1 cellular context compared by ENCODE assay signal in genomic region chr5:148687427-148687826, GRCh38.
TF ChIP-seq lines count a peak whose summit lies in the region.

No MANE protein-coding gene starts in this region.

TF ChIP-seq in K562, 482 proteins besides CTCF, POLR2A, EP300 and RAD21 (continued from another document and continues in another):
- TF ChIP-seq, protein P1, sequence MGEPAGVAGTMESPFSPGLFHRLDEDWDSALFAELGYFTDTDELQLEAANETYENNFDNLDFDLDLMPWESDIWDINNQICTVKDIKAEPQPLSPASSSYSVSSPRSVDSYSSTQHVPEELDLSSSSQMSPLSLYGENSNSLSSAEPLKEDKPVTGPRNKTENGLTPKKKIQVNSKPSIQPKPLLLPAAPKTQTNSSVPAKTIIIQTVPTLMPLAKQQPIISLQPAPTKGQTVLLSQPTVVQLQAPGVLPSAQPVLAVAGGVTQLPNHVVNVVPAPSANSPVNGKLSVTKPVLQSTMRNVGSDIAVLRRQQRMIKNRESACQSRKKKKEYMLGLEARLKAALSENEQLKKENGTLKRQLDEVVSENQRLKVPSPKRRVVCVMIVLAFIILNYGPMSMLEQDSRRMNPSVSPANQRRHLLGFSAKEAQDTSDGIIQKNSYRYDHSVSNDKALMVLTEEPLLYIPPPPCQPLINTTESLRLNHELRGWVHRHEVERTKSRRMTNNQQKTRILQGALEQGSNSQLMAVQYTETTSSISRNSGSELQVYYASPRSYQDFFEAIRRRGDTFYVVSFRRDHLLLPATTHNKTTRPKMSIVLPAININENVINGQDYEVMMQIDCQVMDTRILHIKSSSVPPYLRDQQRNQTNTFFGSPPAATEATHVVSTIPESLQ (CRISPR knock-in tag; IDR thresholded peaks at IDR 0.05) = no peak
- TF ChIP-seq E4F1 (CRISPR knock-in tag; IDR thresholded peaks at IDR 0.05; ENCODE audit: borderline replicate concordance) = no peak
- peak; percentile 20 for TF ChIP-seq MEIS2 (IDR thresholded peaks at IDR 0.05; ENCODE audit: partially characterized antibody)
- TF ChIP-seq HNRNPK (IDR thresholded peaks at IDR 0.05; ENCODE audit: low read depth, low read length, poor library complexity, severe bottlenecking) = no peak
- no peak for TF ChIP-seq SETDB1 (IDR thresholded peaks at IDR 0.05; ENCODE audit: low read length)
- 0 out of 2 replicates have a peak, but pooled peaks have one; percentile 19 for TF ChIP-seq CXXC5 (CRISPR knock-in tag; IDR thresholded peaks at IDR 0.05)
- TF ChIP-seq ZC3H11A (IDR thresholded peaks at IDR 0.05; ENCODE audit: low read depth, low read length) = no peak
- TF ChIP-seq, protein P2, sequence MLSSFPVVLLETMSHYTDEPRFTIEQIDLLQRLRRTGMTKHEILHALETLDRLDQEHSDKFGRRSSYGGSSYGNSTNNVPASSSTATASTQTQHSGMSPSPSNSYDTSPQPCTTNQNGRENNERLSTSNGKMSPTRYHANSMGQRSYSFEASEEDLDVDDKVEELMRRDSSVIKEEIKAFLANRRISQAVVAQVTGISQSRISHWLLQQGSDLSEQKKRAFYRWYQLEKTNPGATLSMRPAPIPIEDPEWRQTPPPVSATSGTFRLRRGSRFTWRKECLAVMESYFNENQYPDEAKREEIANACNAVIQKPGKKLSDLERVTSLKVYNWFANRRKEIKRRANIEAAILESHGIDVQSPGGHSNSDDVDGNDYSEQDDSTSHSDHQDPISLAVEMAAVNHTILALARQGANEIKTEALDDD (IDR thresholded peaks at IDR 0.05) = peak; percentile 47; the same call in 1 of the 2 replicates
- peak; percentile 59 for TF ChIP-seq MAFG (tag; conservative IDR thresholded peaks at IDR 0.05)
- TF ChIP-seq ELF2 (CRISPR knock-in tag; IDR thresholded peaks at IDR 0.05) = no peak
- no peak for TF ChIP-seq PBX2 (CRISPR knock-in tag; IDR thresholded peaks at IDR 0.05; ENCODE audit: low read depth)
- 0 out of 2 replicates have a peak, but pooled peaks have one; percentile 21 for TF ChIP-seq PBX2 (tag; conservative IDR thresholded peaks at IDR 0.05; ENCODE audit: low read depth)
- TF ChIP-seq IFI16 (CRISPR knock-in tag; IDR thresholded peaks at IDR 0.05) = no peak
- TF ChIP-seq CC2D1A (IDR thresholded peaks at IDR 0.05) = peak; percentile 84
- 0 out of 4 replicates have a peak, but pooled peaks of 1 of the 2 experiments have one; percentile 14 for TF ChIP-seq MNT (conservative IDR thresholded peaks at IDR 0.05)
- TF ChIP-seq, protein P3, sequence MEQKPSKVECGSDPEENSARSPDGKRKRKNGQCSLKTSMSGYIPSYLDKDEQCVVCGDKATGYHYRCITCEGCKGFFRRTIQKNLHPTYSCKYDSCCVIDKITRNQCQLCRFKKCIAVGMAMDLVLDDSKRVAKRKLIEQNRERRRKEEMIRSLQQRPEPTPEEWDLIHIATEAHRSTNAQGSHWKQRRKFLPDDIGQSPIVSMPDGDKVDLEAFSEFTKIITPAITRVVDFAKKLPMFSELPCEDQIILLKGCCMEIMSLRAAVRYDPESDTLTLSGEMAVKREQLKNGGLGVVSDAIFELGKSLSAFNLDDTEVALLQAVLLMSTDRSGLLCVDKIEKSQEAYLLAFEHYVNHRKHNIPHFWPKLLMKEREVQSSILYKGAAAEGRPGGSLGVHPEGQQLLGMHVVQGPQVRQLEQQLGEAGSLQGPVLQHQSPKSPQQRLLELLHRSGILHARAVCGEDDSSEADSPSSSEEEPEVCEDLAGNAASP (IDR thresholded peaks at IDR 0.05) = no peak
- TF ChIP-seq KLF16 (IDR thresholded peaks at IDR 0.05) = peak; percentile 69
- TF ChIP-seq, protein P4, sequence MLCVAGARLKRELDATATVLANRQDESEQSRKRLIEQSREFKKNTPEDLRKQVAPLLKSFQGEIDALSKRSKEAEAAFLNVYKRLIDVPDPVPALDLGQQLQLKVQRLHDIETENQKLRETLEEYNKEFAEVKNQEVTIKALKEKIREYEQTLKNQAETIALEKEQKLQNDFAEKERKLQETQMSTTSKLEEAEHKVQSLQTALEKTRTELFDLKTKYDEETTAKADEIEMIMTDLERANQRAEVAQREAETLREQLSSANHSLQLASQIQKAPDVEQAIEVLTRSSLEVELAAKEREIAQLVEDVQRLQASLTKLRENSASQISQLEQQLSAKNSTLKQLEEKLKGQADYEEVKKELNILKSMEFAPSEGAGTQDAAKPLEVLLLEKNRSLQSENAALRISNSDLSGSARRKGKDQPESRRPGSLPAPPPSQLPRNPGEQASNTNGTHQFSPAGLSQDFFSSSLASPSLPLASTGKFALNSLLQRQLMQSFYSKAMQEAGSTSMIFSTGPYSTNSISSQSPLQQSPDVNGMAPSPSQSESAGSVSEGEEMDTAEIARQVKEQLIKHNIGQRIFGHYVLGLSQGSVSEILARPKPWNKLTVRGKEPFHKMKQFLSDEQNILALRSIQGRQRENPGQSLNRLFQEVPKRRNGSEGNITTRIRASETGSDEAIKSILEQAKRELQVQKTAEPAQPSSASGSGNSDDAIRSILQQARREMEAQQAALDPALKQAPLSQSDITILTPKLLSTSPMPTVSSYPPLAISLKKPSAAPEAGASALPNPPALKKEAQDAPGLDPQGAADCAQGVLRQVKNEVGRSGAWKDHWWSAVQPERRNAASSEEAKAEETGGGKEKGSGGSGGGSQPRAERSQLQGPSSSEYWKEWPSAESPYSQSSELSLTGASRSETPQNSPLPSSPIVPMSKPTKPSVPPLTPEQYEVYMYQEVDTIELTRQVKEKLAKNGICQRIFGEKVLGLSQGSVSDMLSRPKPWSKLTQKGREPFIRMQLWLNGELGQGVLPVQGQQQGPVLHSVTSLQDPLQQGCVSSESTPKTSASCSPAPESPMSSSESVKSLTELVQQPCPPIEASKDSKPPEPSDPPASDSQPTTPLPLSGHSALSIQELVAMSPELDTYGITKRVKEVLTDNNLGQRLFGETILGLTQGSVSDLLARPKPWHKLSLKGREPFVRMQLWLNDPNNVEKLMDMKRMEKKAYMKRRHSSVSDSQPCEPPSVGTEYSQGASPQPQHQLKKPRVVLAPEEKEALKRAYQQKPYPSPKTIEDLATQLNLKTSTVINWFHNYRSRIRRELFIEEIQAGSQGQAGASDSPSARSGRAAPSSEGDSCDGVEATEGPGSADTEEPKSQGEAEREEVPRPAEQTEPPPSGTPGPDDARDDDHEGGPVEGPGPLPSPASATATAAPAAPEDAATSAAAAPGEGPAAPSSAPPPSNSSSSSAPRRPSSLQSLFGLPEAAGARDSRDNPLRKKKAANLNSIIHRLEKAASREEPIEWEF (CRISPR knock-in tag; IDR thresholded peaks at IDR 0.05) = no peak
- TF ChIP-seq NBN (IDR thresholded peaks at IDR 0.05; ENCODE audit: low read depth) = no peak
- TF ChIP-seq BDP1 (IDR thresholded peaks at IDR 0.05; ENCODE audit: insufficient read depth, insufficient read length) = no peak
- no peak for TF ChIP-seq HCFC1 (IDR thresholded peaks at IDR 0.05; ENCODE audit: low read depth, low read length)
- TF ChIP-seq ARID2 (IDR thresholded peaks at IDR 0.05) = peak; percentile 91
- no peak for TF ChIP-seq NFE2L1 (tag; IDR thresholded peaks at IDR 0.05; ENCODE audit: borderline replicate concordance, low read depth)
- peak; percentile 33 for TF ChIP-seq TEAD4 (IDR thresholded peaks at IDR 0.05; ENCODE audit: low read length)
- TF ChIP-seq TEAD4 (CRISPR knock-in tag; IDR thresholded peaks at IDR 0.05; ENCODE audit: borderline replicate concordance) = no peak
- no peak for TF ChIP-seq MAX (CRISPR knock-in tag; IDR thresholded peaks at IDR 0.05)
- 0 out of 2 replicates have a peak, but pooled peaks have one; percentile 21 for TF ChIP-seq NCOR1 (IDR thresholded peaks at IDR 0.05)
- TF ChIP-seq CREM (IDR thresholded peaks at IDR 0.05; ENCODE audit: low read depth) = 0 out of 2 replicates have a peak, but pooled peaks have one; percentile 39
- no peak for TF ChIP-seq ZNF79 (CRISPR knock-in tag; IDR thresholded peaks at IDR 0.05; ENCODE audit: low read depth)
- TF ChIP-seq EHMT2 (IDR thresholded peaks at IDR 0.05) = peak; percentile 82
- no peak for TF ChIP-seq ZNF75A (CRISPR knock-in tag; IDR thresholded peaks at IDR 0.05)
- TF ChIP-seq SP1 (CRISPR knock-in tag; IDR thresholded peaks at IDR 0.05) = peak; percentile 31; the same call in 1 of the 2 replicates
- TF ChIP-seq, protein P5, sequence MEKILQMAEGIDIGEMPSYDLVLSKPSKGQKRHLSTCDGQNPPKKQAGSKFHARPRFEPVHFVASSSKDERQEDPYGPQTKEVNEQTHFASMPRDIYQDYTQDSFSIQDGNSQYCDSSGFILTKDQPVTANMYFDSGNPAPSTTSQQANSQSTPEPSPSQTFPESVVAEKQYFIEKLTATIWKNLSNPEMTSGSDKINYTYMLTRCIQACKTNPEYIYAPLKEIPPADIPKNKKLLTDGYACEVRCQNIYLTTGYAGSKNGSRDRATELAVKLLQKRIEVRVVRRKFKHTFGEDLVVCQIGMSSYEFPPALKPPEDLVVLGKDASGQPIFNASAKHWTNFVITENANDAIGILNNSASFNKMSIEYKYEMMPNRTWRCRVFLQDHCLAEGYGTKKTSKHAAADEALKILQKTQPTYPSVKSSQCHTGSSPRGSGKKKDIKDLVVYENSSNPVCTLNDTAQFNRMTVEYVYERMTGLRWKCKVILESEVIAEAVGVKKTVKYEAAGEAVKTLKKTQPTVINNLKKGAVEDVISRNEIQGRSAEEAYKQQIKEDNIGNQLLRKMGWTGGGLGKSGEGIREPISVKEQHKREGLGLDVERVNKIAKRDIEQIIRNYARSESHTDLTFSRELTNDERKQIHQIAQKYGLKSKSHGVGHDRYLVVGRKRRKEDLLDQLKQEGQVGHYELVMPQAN (IDR thresholded peaks at IDR 0.05; ENCODE audit: borderline replicate concordance) = no peak
- TF ChIP-seq, protein P6, sequence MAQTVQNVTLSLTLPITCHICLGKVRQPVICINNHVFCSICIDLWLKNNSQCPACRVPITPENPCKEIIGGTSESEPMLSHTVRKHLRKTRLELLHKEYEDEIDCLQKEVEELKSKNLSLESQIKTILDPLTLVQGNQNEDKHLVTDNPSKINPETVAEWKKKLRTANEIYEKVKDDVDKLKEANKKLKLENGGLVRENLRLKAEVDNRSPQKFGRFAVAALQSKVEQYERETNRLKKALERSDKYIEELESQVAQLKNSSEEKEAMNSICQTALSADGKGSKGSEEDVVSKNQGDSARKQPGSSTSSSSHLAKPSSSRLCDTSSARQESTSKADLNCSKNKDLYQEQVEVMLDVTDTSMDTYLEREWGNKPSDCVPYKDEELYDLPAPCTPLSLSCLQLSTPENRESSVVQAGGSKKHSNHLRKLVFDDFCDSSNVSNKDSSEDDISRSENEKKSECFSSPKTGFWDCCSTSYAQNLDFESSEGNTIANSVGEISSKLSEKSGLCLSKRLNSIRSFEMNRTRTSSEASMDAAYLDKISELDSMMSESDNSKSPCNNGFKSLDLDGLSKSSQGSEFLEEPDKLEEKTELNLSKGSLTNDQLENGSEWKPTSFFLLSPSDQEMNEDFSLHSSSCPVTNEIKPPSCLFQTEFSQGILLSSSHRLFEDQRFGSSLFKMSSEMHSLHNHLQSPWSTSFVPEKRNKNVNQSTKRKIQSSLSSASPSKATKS (CRISPR knock-in tag; IDR thresholded peaks at IDR 0.05) = no peak
- TF ChIP-seq ZNF24 (IDR thresholded peaks at IDR 0.05) = 0 out of 2 replicates have a peak, but pooled peaks have one; percentile 37
- no peak for TF ChIP-seq ZNF830 (CRISPR knock-in tag; IDR thresholded peaks at IDR 0.05)
- TF ChIP-seq ZNF583 (CRISPR knock-in tag; IDR thresholded peaks at IDR 0.05) = no peak
- no peak for TF ChIP-seq ZNF354B (CRISPR knock-in tag; IDR thresholded peaks at IDR 0.05)
